ENCODE assay signal across 1 cellular context in genomic region chr17:20009052-20009301, GRCh38.
TF ChIP-seq lines count a peak whose summit lies in the region.

No MANE protein-coding gene starts in this region.

TF ChIP-seq in HEK293, 187 proteins besides CTCF, POLR2A, EP300 and RAD21 (continued from another document):
- TF ChIP-seq PATZ1 (tag by site-specific recombination; IDR thresholded peaks at IDR 0.05) (0 out of 2 replicates have a peak, but pooled peaks have one; percentile 7), ZNF785 (tag by site-specific recombination; IDR thresholded peaks at IDR 0.05) (no peak), ZNF24 (tag by site-specific recombination; IDR thresholded peaks at IDR 0.05) (peak; percentile 41; the same call in 1 of the 2 replicates), ZNF558 (tag by site-specific recombination; IDR thresholded peaks at IDR 0.05) (no peak), ZNF114 (tag by site-specific recombination; IDR thresholded peaks at IDR 0.05) (no peak), PRDM6 (tag by site-specific recombination; IDR thresholded peaks at IDR 0.05) (no peak), ZNF518A (tag by site-specific recombination; conservative IDR thresholded peaks at IDR 0.05; ENCODE audit: low read depth) (no peak), ZNF324 (tag by site-specific recombination; IDR thresholded peaks at IDR 0.05) (peak; percentile 35; the same call in 1 of the 2 replicates), ZFP3 (tag by site-specific recombination; IDR thresholded peaks at IDR 0.05; ENCODE audit: low read depth) (no peak), ZNF274 (IDR thresholded peaks at IDR 0.05; ENCODE audit: low read length) (no peak), ZNF274 (tag by site-specific recombination; IDR thresholded peaks at IDR 0.05; ENCODE audit: borderline replicate concordance) (no peak), ZNF133 (tag by site-specific recombination; IDR thresholded peaks at IDR 0.05) (no peak), ZNF560 (tag by site-specific recombination; IDR thresholded peaks at IDR 0.05; ENCODE audit: borderline replicate concordance) (no peak), ZBTB1 (tag by site-specific recombination; IDR thresholded peaks at IDR 0.05) (no peak), KLF9 (tag by site-specific recombination; IDR thresholded peaks at IDR 0.05; ENCODE audit: low read depth) (no peak), ZNF433 (tag by site-specific recombination; IDR thresholded peaks at IDR 0.05; ENCODE audit: low read depth) (no peak), ZBTB6 (tag by site-specific recombination; IDR thresholded peaks at IDR 0.05) (0 out of 2 replicates have a peak, but pooled peaks have one; percentile 41), PRDM1 (tag by site-specific recombination; IDR thresholded peaks at IDR 0.05) (no peak), ZNF223 (tag by site-specific recombination; IDR thresholded peaks at IDR 0.05) (no peak), ZNF629 (tag by site-specific recombination; IDR thresholded peaks at IDR 0.05) (no peak; the same call in 1 of the 2 replicates), SALL2 (tag by site-specific recombination; IDR thresholded peaks at IDR 0.05; ENCODE audit: borderline replicate concordance) (no peak), ZNF362 (tag by site-specific recombination; IDR thresholded peaks at IDR 0.05) (no peak), ZNF132 (tag by site-specific recombination; IDR thresholded peaks at IDR 0.05; ENCODE audit: borderline replicate concordance) (no peak), ZNF792 (tag by site-specific recombination; IDR thresholded peaks at IDR 0.05) (no peak), ZNF530 (tag by site-specific recombination; IDR thresholded peaks at IDR 0.05; ENCODE audit: low read depth) (no peak), ZNF214 (tag by site-specific recombination; IDR thresholded peaks at IDR 0.05; ENCODE audit: borderline replicate concordance) (no peak), GLIS1 (tag by site-specific recombination; IDR thresholded peaks at IDR 0.05) (no peak), REST (tag by site-specific recombination; IDR thresholded peaks at IDR 0.05) (no peak), ZNF18 (tag by site-specific recombination; IDR thresholded peaks at IDR 0.05) (no peak), GFI1B (tag by site-specific recombination; IDR thresholded peaks at IDR 0.05) (no peak), ZNF248 (tag by site-specific recombination; IDR thresholded peaks at IDR 0.05) (no peak), BCL11B (tag by site-specific recombination; IDR thresholded peaks at IDR 0.05; ENCODE audit: low read depth) (no peak)
- TF ChIP-seq, protein P1, sequence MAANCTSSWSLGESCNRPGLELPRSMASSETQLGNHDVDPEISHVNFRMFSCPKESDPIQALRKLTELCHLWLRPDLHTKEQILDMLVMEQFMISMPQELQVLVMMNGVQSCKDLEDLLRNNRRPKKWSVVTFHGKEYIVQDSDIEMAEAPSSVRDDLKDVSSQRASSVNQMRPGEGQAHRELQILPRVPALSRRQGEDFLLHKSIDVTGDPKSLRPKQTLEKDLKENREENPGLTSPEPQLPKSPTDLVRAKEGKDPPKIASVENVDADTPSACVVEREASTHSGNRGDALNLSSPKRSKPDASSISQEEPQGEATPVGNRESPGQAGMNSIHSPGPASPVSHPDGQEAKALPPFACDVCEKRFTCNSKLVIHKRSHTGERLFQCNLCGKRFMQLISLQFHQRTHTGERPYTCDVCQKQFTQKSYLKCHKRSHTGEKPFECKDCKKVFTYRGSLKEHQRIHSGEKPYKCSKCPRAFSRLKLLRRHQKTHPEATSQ (tag by site-specific recombination; IDR thresholded peaks at IDR 0.05): no peak
- TF ChIP-seq, protein P2, sequence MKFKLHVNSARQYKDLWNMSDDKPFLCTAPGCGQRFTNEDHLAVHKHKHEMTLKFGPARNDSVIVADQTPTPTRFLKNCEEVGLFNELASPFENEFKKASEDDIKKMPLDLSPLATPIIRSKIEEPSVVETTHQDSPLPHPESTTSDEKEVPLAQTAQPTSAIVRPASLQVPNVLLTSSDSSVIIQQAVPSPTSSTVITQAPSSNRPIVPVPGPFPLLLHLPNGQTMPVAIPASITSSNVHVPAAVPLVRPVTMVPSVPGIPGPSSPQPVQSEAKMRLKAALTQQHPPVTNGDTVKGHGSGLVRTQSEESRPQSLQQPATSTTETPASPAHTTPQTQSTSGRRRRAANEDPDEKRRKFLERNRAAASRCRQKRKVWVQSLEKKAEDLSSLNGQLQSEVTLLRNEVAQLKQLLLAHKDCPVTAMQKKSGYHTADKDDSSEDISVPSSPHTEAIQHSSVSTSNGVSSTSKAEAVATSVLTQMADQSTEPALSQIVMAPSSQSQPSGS (tag by site-specific recombination; IDR thresholded peaks at IDR 0.05; ENCODE audit: low read depth): no peak
